23 cellular contexts compared by ENCODE assay signal in genomic region chr3:128273841-128274573, GRCh38.
DNase-seq lines count a peak whose midpoint lies in the region; ATAC-seq and TF ChIP-seq lines count a peak whose summit lies in the region.
"Had no signal": no experiment of that assay in that cellular context is flagged by ENCODE, and none has a peak within 500 bp of the region (broad histone marks: within the 10 kb centered on the region; RNA-seq: fewer than 3 reads in every experiment).

No MANE protein-coding gene starts in this region.

- no peaks in the 10 kb centered on the region for H3K79me2 ChIP-seq in PC-3 (ENCODE audit: low read length)

- H3K4me3 ChIP-seq in PC-3 (ENCODE audit: low read length) = no peak overlapping the region
- no peak overlapping the region for H3K4me3 ChIP-seq in coronary artery
- H3K4me3 ChIP-seq in WERI-Rb-1 (ENCODE audit: low read depth, low read length) = no peak overlapping the region
- H3K4me3 ChIP-seq: GM12878, K562, MG63 had no signal

- peak overlapping the region; percentile 92 for H3K27ac ChIP-seq in PC-3 (ENCODE audit: low read length)
- H3K27ac ChIP-seq in coronary artery = no peak overlapping the region
- no peak overlapping the region for H3K27ac ChIP-seq in WERI-Rb-1
- H3K27ac ChIP-seq: foreskin keratinocyte had no signal

- H3K4me3 Mint-ChIP-seq in activated CD8-positive, alpha-beta memory T cell treated with anti-CD3 and anti-CD28 coated beads, Interleukin-2, amount 10 ng/mL, durations not matched to agents 7 days and 5 days = no peak overlapping the region
- H3K4me3 Mint-ChIP-seq in nephron = no peak overlapping the region
- H3K4me3 Mint-ChIP-seq: activated CD4-positive, alpha-beta T cell treated with anti-CD3 and anti-CD28 coated beads for 36 hours; activated T-cell treated with anti-CD3 and anti-CD28 coated beads, Interleukin-2, amount 50 U/mL, for 72 hours; memory B cell; stimulated activated naive CD8-positive, alpha-beta T cell treated with anti-CD3 and anti-CD28 coated beads, Interleukin-15, Interleukin-2, amounts not matched to agents 100 ng/mL and 50 ng/mL, for 24 hours had no signal

- peak; percentile 46 for DNase-seq in activated CD8-positive, alpha-beta memory T cell treated with anti-CD3 and anti-CD28 coated beads, Interleukin-2, amount 10 ng/mL, durations not matched to agents 7 days and 5 days
- DNase-seq in activated CD8-positive, alpha-beta memory T cell treated with anti-CD3 and anti-CD28 coated beads for 24 hours = no peak
- no peak for DNase-seq in PC-3
- peak; percentile 64 for DNase-seq in coronary artery (ENCODE audit: low spot score)
- DNase-seq in NCI-H510A (lab: John Stamatoyannopoulos, UW) = no peak
- DNase-seq in WERI-Rb-1 = no peak
- no peak for DNase-seq in NCI-H82 treated with DMSO at 0.1 percent for 48 hours (lab: John Stamatoyannopoulos, UW; ENCODE audit: unreplicated experiment)
- DNase-seq: activated CD4-positive, alpha-beta T cell treated with anti-CD3 and anti-CD28 coated beads for 36 hours; activated naive CD4-positive, alpha-beta T cell; activated T-cell treated with anti-CD3 and anti-CD28 coated beads, Interleukin-2, amount 50 U/mL, for 72 hours; effector memory CD4-positive, alpha-beta T cell; left cardiac atrium; MG63; NCI-H2029 treated with DMSO at 0.1 percent for 48 hours; NCI-H2227 treated with DMSO at 0.1 percent for 48 hours; NCI-H69; nucleus accumbens had no signal

- peaks cover 22% of the 10 kb centered on the region for H3K4me1 ChIP-seq in PC-3 (ENCODE audit: insufficient read depth, low read length)
- H3K4me1 ChIP-seq: foreskin keratinocyte had no signal

- POLR2A ChIA-PET in PC-3 (lab: Charles Lee; ENCODE audit: unreplicated experiment) = no interaction called here

- intact Hi-C loops in PC-3 (cut with micrococcal nuclease) = no loop called here

- H3K36me3 ChIP-seq in PC-3 (ENCODE audit: low read depth, low read length) = no peaks in the 10 kb centered on the region
- no peaks in the 10 kb centered on the region for H3K36me3 ChIP-seq in WERI-Rb-1
- H3K36me3 ChIP-seq: MG63 had no signal

- no TSS peak for BruUV-seq in PC-3 (replicated peaks; lab: Mats Ljungman, UMichigan)

- ATAC-seq in activated CD8-positive, alpha-beta memory T cell treated with anti-CD3 and anti-CD28 coated beads, Interleukin-2, amount 10 ng/mL, durations not matched to agents 7 days and 5 days = peak; percentile 56
- ATAC-seq in PC-3 = no peak
- ATAC-seq: activated CD4-positive, alpha-beta T cell treated with anti-CD3 and anti-CD28 coated beads for 36 hours; foreskin keratinocyte; GM12878; K562 had no signal

- no peaks in the 10 kb centered on the region for H4K20me1 ChIP-seq in PC-3 (ENCODE audit: low read length)

- no peaks in the 10 kb centered on the region for H3K36me3 Mint-ChIP-seq in activated CD8-positive, alpha-beta memory T cell treated with anti-CD3 and anti-CD28 coated beads, Interleukin-2, amount 10 ng/mL, durations not matched to agents 7 days and 5 days
- H3K36me3 Mint-ChIP-seq in nephron (ENCODE audit: low read depth) = no peaks in the 10 kb centered on the region

- H3K9me3 Mint-ChIP-seq in activated CD8-positive, alpha-beta memory T cell treated with anti-CD3 and anti-CD28 coated beads, Interleukin-2, amount 10 ng/mL, durations not matched to agents 7 days and 5 days (ENCODE audit: low read depth) = no peaks in the 10 kb centered on the region
- H3K9me3 Mint-ChIP-seq in nephron = no peaks in the 10 kb centered on the region
- H3K9me3 Mint-ChIP-seq: activated T-cell treated with anti-CD3 and anti-CD28 coated beads, Interleukin-2, amount 50 U/mL, for 72 hours; memory B cell; stimulated activated naive CD8-positive, alpha-beta T cell treated with anti-CD3 and anti-CD28 coated beads, Interleukin-15, Interleukin-2, amounts not matched to agents 100 ng/mL and 50 ng/mL, for 24 hours had no signal

- H3K9ac ChIP-seq in PC-3 (ENCODE audit: low read length) = peak overlapping the region; percentile 41

- H3K9me2 ChIP-seq in PC-3 (replicated peaks; ENCODE audit: low read length) = no peaks in the 10 kb centered on the region

- H3F3A ChIP-seq in PC-3 (ENCODE audit: low read length, unreplicated experiment) = no peaks in the 10 kb centered on the region

- H3K4me1 Mint-ChIP-seq in activated CD8-positive, alpha-beta memory T cell treated with anti-CD3 and anti-CD28 coated beads, Interleukin-2, amount 10 ng/mL, durations not matched to agents 7 days and 5 days = peaks cover 5% of the 10 kb centered on the region
- H3K4me1 Mint-ChIP-seq in nephron = peaks cover 36% of the 10 kb centered on the region
- H3K4me1 Mint-ChIP-seq: memory B cell had no signal

- no peaks in the 10 kb centered on the region for H3K27me3 ChIP-seq in PC-3 (ENCODE audit: low read length)
- no peaks in the 10 kb centered on the region for H3K27me3 ChIP-seq in WERI-Rb-1 (ENCODE audit: insufficient read depth, low read depth, severe bottlenecking)
- H3K27me3 ChIP-seq: foreskin keratinocyte, MG63 had no signal

- CTCF ChIA-PET in activated CD8-positive, alpha-beta memory T cell treated with anti-CD3 and anti-CD28 coated beads, Interleukin-2, amount 10 ng/mL, durations not matched to agents 7 days and 5 days (lab: Charles Lee) = interaction anchor here (1.5 kb wide), 1 partner anchor 16 kb away, joined by 4 read pairs; no protein-coding TSS in a partner anchor
- CTCF ChIA-PET in PC-3 (lab: Charles Lee) = no interaction called here

- H3K9me3 ChIP-seq in PC-3 (ENCODE audit: low read length) = no peaks in the 10 kb centered on the region
- H3K9me3 ChIP-seq in WERI-Rb-1 (ENCODE audit: severe bottlenecking) = no peaks in the 10 kb centered on the region
- H3K9me3 ChIP-seq: MG63 had no signal

- TF ChIP-seq CTCF in PC-3 (conservative IDR thresholded peaks at IDR 0.05; ENCODE audit: low read depth, low read length) = no peak
- TF ChIP-seq CTCF in coronary artery (IDR thresholded peaks at IDR 0.05) = no peak
- no peak for TF ChIP-seq CTCF in nephron (IDR thresholded peaks at IDR 0.05; ENCODE audit: unreplicated experiment in 3 of 3)
- TF ChIP-seq CTCF in WERI-Rb-1 (IDR thresholded peaks at IDR 0.05; ENCODE audit: low read depth, low read length) = no peak

- H3K27ac Mint-ChIP-seq in activated CD8-positive, alpha-beta memory T cell treated with anti-CD3 and anti-CD28 coated beads, Interleukin-2, amount 10 ng/mL, durations not matched to agents 7 days and 5 days = no peak overlapping the region
- peak overlapping the region in 2 of 3 experiments; percentile 50 to 94 for H3K27ac Mint-ChIP-seq in nephron
- H3K27ac Mint-ChIP-seq: activated CD4-positive, alpha-beta T cell treated with anti-CD3 and anti-CD28 coated beads for 36 hours; activated T-cell treated with anti-CD3 and anti-CD28 coated beads, Interleukin-2, amount 50 U/mL, for 72 hours; memory B cell; stimulated activated naive CD8-positive, alpha-beta T cell treated with anti-CD3 and anti-CD28 coated beads, Interleukin-15, Interleukin-2, amounts not matched to agents 100 ng/mL and 50 ng/mL, for 24 hours had no signal

- no peak overlapping the region for H2AFZ ChIP-seq in PC-3 (ENCODE audit: low read length)

- H3K27me3 Mint-ChIP-seq in activated CD8-positive, alpha-beta memory T cell treated with anti-CD3 and anti-CD28 coated beads, Interleukin-2, amount 10 ng/mL, durations not matched to agents 7 days and 5 days = no peaks in the 10 kb centered on the region
- H3K27me3 Mint-ChIP-seq in nephron (ENCODE audit: low read depth) = no peaks in the 10 kb centered on the region
- H3K27me3 Mint-ChIP-seq: activated CD4-positive, alpha-beta T cell treated with anti-CD3 and anti-CD28 coated beads for 36 hours; memory B cell; stimulated activated naive CD8-positive, alpha-beta T cell treated with anti-CD3 and anti-CD28 coated beads, Interleukin-15, Interleukin-2, amounts not matched to agents 100 ng/mL and 50 ng/mL, for 24 hours had no signal

- H3K4me2 ChIP-seq in PC-3 (ENCODE audit: low read length) = peak overlapping the region; percentile 43

Comparison
In these comparisons a context has a peak if more than half of its experiments do, and no peak if none do; other contexts are left out.
1. DNase-seq: peak in activated CD8-positive, alpha-beta memory T cell treated with anti-CD3 and anti-CD28 coated beads, Interleukin-2, amount 10 ng/mL, durations not matched to agents 7 days and 5 days (single experiment) and coronary artery (single experiment); none in activated CD8-positive, alpha-beta memory T cell treated with anti-CD3 and anti-CD28 coated beads for 24 hours (single experiment), PC-3 (single experiment), NCI-H510A (single experiment), WERI-Rb-1 (single experiment) and NCI-H82 treated with DMSO at 0.1 percent for 48 hours (single experiment).